In genomic region chr4:136012250-136012649, GRCh38 we compare ENCODE assay signal across 21 cellular contexts.
A peak's percentile ranks its signal among the peaks of the same experiment; 100 is the strongest.
DNase-seq lines count a peak whose midpoint lies in the region; ATAC-seq and TF ChIP-seq lines count a peak whose summit lies in the region.
"Had no signal": no experiment of that assay in that cellular context is flagged by ENCODE, and none has a peak within 500 bp of the region (broad histone marks: within the 10 kb centered on the region; RNA-seq: fewer than 3 reads in every experiment).

No MANE protein-coding gene starts in this region.

- peaks cover 4% of the 10 kb centered on the region in 2 donors for H3K9me3 ChIP-seq in neuronal stem cell (replicated peaks in 1 of 2; ENCODE audit: control insufficient read depth in 2 of 2, insufficient read depth in 1 of 2, low read depth in 1 of 2, low read length in 2 of 2)
- H3K9me3 ChIP-seq: A549 had no signal

- H2AFZ ChIP-seq in neuronal stem cell (ENCODE audit: low read length): peak overlapping the region; percentile 51

- H2BK15ac ChIP-seq in neuronal stem cell (ENCODE audit: low read length): no peak overlapping the region

- H4K8ac ChIP-seq in neuronal stem cell (ENCODE audit: low read depth, low read length): no peak overlapping the region

- CTCF ChIA-PET in HEK293T (lab: Yijun Ruan, JAX): interaction anchor here (0.6 kb wide), 1 partner anchor 41 kb away, joined by 6 read pairs; no protein-coding TSS in a partner anchor

- ATAC-seq in HG02588 (IDR thresholded peaks at IDR 0.05; ENCODE audit: unreplicated experiment): no peak
- no peak for ATAC-seq in HG02610 (IDR thresholded peaks at IDR 0.05; ENCODE audit: unreplicated experiment)
- ATAC-seq: A549 had no signal

- no peak overlapping the region for H3K27ac ChIP-seq in neuronal stem cell (replicated peaks; ENCODE audit: low read length)
- H3K27ac ChIP-seq: A549 had no signal

- no peak overlapping the region for H2BK12ac ChIP-seq in neuronal stem cell (ENCODE audit: low read length)

- H3K27me3 ChIP-seq in neuronal stem cell (ENCODE audit: control insufficient read depth in 3 of 3, insufficient read depth in 3 of 3, low read depth in 1 of 3, low read length in 3 of 3): no peaks in the 10 kb centered on the region

- H3K79me1 ChIP-seq in neuronal stem cell (ENCODE audit: low read depth, low read length): no peaks in the 10 kb centered on the region

- no peak overlapping the region for H3K4me3 ChIP-seq in foreskin fibroblast (ENCODE audit: low read depth in 1 of 2, low read length in 2 of 2)
- H3K4me3 ChIP-seq in neuronal stem cell (ENCODE audit: low read length in 2 of 2): no peak overlapping the region
- H3K4me3 ChIP-seq: A549 had no signal

- H3K23ac ChIP-seq in neuronal stem cell (ENCODE audit: low read depth, low read length, poor library complexity): no peak overlapping the region

- H3K18ac ChIP-seq in neuronal stem cell (ENCODE audit: low read length): no peak overlapping the region

- WGBS in neuronal stem cell (ENCODE audit: extremely low coverage in 2 of 2, insufficient read length in 2 of 2, insufficient replicate concordance in 1 of 2), 2 donors: no CpG with 5 or more reads among the region's 1 CpG

- no peak for DNase-seq in HEK293T (ENCODE audit: extremely low spot score)
- peak; percentile 12 for DNase-seq in brain pericyte (ENCODE audit: low read depth, low spot score)
- peak; percentile 1 to 10 for DNase-seq in foreskin fibroblast
- DNase-seq in neuronal stem cell (ENCODE audit: low spot score): no peak
- DNase-seq in NK-92 treated with Interleukin-12 subunit alpha and Interleukin-12 subunit beta, amount 100 ng/mL, for 24 hours (lab: John Stamatoyannopoulos, UW): no peak
- DNase-seq in putamen (ENCODE audit: low spot score): no peak
- DNase-seq: C1 segment of cervical spinal cord, DMS 273 treated with DMSO at 0.1 percent for 48 hours, GOT3, HFFc6, IMR-90, Karpas-422, MM.1S, NCI-H1092 treated with DMSO at 0.1 percent for 48 hours, NCI-H1694, NCI-H524 treated with DMSO at 0.1 percent for 48 hours, RPMI8226, SIG-M5 had no signal

- H4K91ac ChIP-seq in neuronal stem cell (ENCODE audit: low read depth, low read length, poor library complexity): no peak overlapping the region

- H3K9ac ChIP-seq in neuronal stem cell (ENCODE audit: low read depth, low read length, poor library complexity): no peak overlapping the region

- POLR2A ChIA-PET in HEK293T (lab: Yijun Ruan, JAX): no interaction called here

- TF ChIP-seq CTCF in foreskin fibroblast (IDR thresholded peaks at IDR 0.05; ENCODE audit: low read depth, low read length): no peak

- no peak overlapping the region for H2BK120ac ChIP-seq in neuronal stem cell (ENCODE audit: low read depth, low read length)

- no peak overlapping the region for H2AK5ac ChIP-seq in neuronal stem cell (ENCODE audit: low read depth, low read length)

- H3K36me3 ChIP-seq in neuronal stem cell (replicated peaks in 1 of 2; ENCODE audit: control insufficient read depth in 2 of 2, insufficient read depth in 2 of 2, low read length in 2 of 2): no peaks in the 10 kb centered on the region

- no peak overlapping the region for H3K14ac ChIP-seq in neuronal stem cell (ENCODE audit: low read length)

- peaks cover 0 to 1% of the 10 kb centered on the region in 2 donors for H3K4me1 ChIP-seq in neuronal stem cell (ENCODE audit: control insufficient read depth in 2 of 2, insufficient read depth in 1 of 2, low read depth in 1 of 2, low read length in 2 of 2)
- H3K4me1 ChIP-seq: A549 had no signal

- H3K4me2 ChIP-seq in neuronal stem cell (ENCODE audit: insufficient read depth, low read length, poor library complexity, severe bottlenecking): no peak overlapping the region
- H3K4me2 ChIP-seq: A549 had no signal

- no peak overlapping the region for H3K4ac ChIP-seq in neuronal stem cell (ENCODE audit: low read length)

- no peak overlapping the region for H2BK5ac ChIP-seq in neuronal stem cell (ENCODE audit: low read length)

TF ChIP-seq in HEK293T, 16 proteins besides CTCF, POLR2A, EP300 and RAD21:
- TF ChIP-seq PKNOX1 (IDR thresholded peaks at IDR 0.05) (0 out of 2 replicates have a peak, but pooled peaks have one; percentile 17), SUZ12 (IDR thresholded peaks at IDR 0.05) (no peak), ZNF384 (IDR thresholded peaks at IDR 0.05) (no peak), BHLHE40 (IDR thresholded peaks at IDR 0.05; ENCODE audit: borderline replicate concordance) (no peak)

Comparison
In these comparisons a context has a peak if more than half of its experiments do, and no peak if none do; other contexts are left out.
1. DNase-seq: peak in brain pericyte (single experiment) and foreskin fibroblast (2 of 2); none in HEK293T (single experiment), neuronal stem cell (single experiment), NK-92 treated with Interleukin-12 subunit alpha and Interleukin-12 subunit beta, amount 100 ng/mL, for 24 hours (single experiment) and putamen (single experiment).